1 cellular context compared by ENCODE assay signal in genomic region chr12:6953417-6954315, GRCh38.
TF ChIP-seq lines count a peak whose summit lies in the region.

No MANE protein-coding gene starts in this region.

TF ChIP-seq in H1, 55 proteins besides CTCF, POLR2A, EP300 and RAD21:
- TF ChIP-seq CTBP2 (IDR thresholded peaks at IDR 0.05; ENCODE audit: borderline replicate concordance, insufficient read depth, insufficient read length, low read length) (no peak), USF2 (IDR thresholded peaks at IDR 0.05; ENCODE audit: low read length) (peak; percentile 13; the same call in 1 of the 2 replicates)
